8 cellular contexts compared by ENCODE assay signal in genomic region chr20:64062276-64062595, GRCh38. TPM values are rescaled to one million over a fixed set of nuclear protein-coding genes. Genes with fewer than 3 reads are reported as not detected.
DNase-seq lines count a peak whose midpoint lies in the region; ATAC-seq and TF ChIP-seq lines count a peak whose summit lies in the region.

No MANE protein-coding gene starts in this region.

- H3K4me1 ChIP-seq in HUES48 (ENCODE audit: control insufficient read depth, insufficient read depth, low read length) = peaks cover 18% of the 10 kb centered on the region
- H3K4me1 ChIP-seq in spleen = peaks cover 25 to 68% (median 63%) of the 10 kb centered on the region in 6 donors

- no peak overlapping the region for H3K27ac Mint-ChIP-seq in activated naive CD8-positive, alpha-beta T cell
- H3K27ac Mint-ChIP-seq in natural killer cell treated with Interleukin-12 subunit alpha and Interleukin-12 subunit beta and Interleukin-15 and Interleukin-18, amount 100 ng/mL, for 72 hours = no peak overlapping the region

- peaks cover 39% of the 10 kb centered on the region for H3K4me1 Mint-ChIP-seq in activated naive CD8-positive, alpha-beta T cell (ENCODE audit: low read depth)
- H3K4me1 Mint-ChIP-seq in natural killer cell treated with Interleukin-12 subunit alpha and Interleukin-12 subunit beta and Interleukin-15 and Interleukin-18, amount 100 ng/mL, for 72 hours (ENCODE audit: low read depth in 2 of 2) = peaks cover 35 to 36% of the 10 kb centered on the region in 2 donors

- H3K9me3 ChIP-seq in HUES48 (ENCODE audit: control insufficient read depth, insufficient read depth, low read length) (no peaks in the 10 kb centered on the region), iPS-18c (ENCODE audit: control insufficient read depth, insufficient read depth, low read length) (no peaks in the 10 kb centered on the region), spleen (no peaks in the 10 kb centered on the region)

- no peaks in the 10 kb centered on the region for H3K9me3 Mint-ChIP-seq in activated naive CD8-positive, alpha-beta T cell (ENCODE audit: low read depth)
- no peaks in the 10 kb centered on the region for H3K9me3 Mint-ChIP-seq in natural killer cell treated with Interleukin-12 subunit alpha and Interleukin-12 subunit beta and Interleukin-15 and Interleukin-18, amount 100 ng/mL, for 72 hours

- intact Hi-C loops in spleen (cut with DNase I; ENCODE audit: low total_unique reads) = loop anchor here (5.0 kb wide), 1 partner anchor 80 kb away; the partner anchor contains the start of gene PRPF6

- 59 to 69% (median 68%) methylated on average over 3 to 5 of the region's 5 CpGs for WGBS in spleen, 5 donors

- TF ChIP-seq POLR2A in spleen (IDR thresholded peaks at IDR 0.05) = no peak

- ATAC-seq in natural killer cell treated with Interleukin-12 subunit alpha and Interleukin-12 subunit beta and Interleukin-15 and Interleukin-18, amount 100 ng/mL, for 72 hours = no peak
- ATAC-seq in GM21390 (IDR thresholded peaks at IDR 0.05; ENCODE audit: unreplicated experiment) = no peak

- H3K36me3 Mint-ChIP-seq in activated naive CD8-positive, alpha-beta T cell = no peaks in the 10 kb centered on the region
- no peaks in the 10 kb centered on the region for H3K36me3 Mint-ChIP-seq in natural killer cell treated with Interleukin-12 subunit alpha and Interleukin-12 subunit beta and Interleukin-15 and Interleukin-18, amount 100 ng/mL, for 72 hours

- peak overlapping the region; percentile 53 for H3K4me3 Mint-ChIP-seq in activated naive CD8-positive, alpha-beta T cell
- no peak overlapping the region for H3K4me3 Mint-ChIP-seq in natural killer cell treated with Interleukin-12 subunit alpha and Interleukin-12 subunit beta and Interleukin-15 and Interleukin-18, amount 100 ng/mL, for 72 hours

- no peak for TF ChIP-seq CTCF in spleen (IDR thresholded peaks at IDR 0.05 in 8 of 11, conservative IDR thresholded peaks at IDR 0.05 in 3 of 11)

- H3K4me3 ChIP-seq in HUES48 (ENCODE audit: low read depth, low read length) = peak overlapping the region; percentile 85
- H3K4me3 ChIP-seq in iPS-18c (ENCODE audit: insufficient read depth, low read depth, low read length) = peak overlapping the region; percentile 85
- H3K4me3 ChIP-seq in spleen = peak overlapping the region in 7 of 8 donors; percentile 50 to 98 (median 88)

- H3K27me3 ChIP-seq in HUES48 (ENCODE audit: control insufficient read depth, insufficient read depth, low read length) = no peaks in the 10 kb centered on the region
- H3K27me3 ChIP-seq in spleen (replicated peaks in 1 of 7) = peaks cover 0 to 5% (median 0%) of the 10 kb centered on the region in 7 donors

- H3K9ac ChIP-seq in HUES48 (ENCODE audit: low read depth, low read length) = peak overlapping the region; percentile 32; the same call in 1 of the 2 replicates

- H3K27me3 Mint-ChIP-seq in activated naive CD8-positive, alpha-beta T cell = no peaks in the 10 kb centered on the region
- H3K27me3 Mint-ChIP-seq in natural killer cell treated with Interleukin-12 subunit alpha and Interleukin-12 subunit beta and Interleukin-15 and Interleukin-18, amount 100 ng/mL, for 72 hours = no peaks in the 10 kb centered on the region

- H3K27ac ChIP-seq in HUES48 (ENCODE audit: low read depth, low read length) (no peak overlapping the region), spleen (peak overlapping the region; percentile 55 to 88 (median 82))

- H3K36me3 ChIP-seq in HUES48 (ENCODE audit: control insufficient read depth, insufficient read depth, low read length) (no peaks in the 10 kb centered on the region), spleen (no peaks in the 10 kb centered on the region)

- DNase-seq in spleen = no peak
- DNase-seq in stimulated activated CD8-positive, alpha-beta memory T cell treated with anti-CD3 and anti-CD28 coated beads, Interleukin-4, amount 100 ng/mL, for 48 hours = no peak
- no peak for DNase-seq in natural killer cell treated with Interleukin-12 subunit alpha and Interleukin-12 subunit beta and Interleukin-15 and Interleukin-18, amount 100 ng/mL, for 72 hours (ENCODE audit: low spot score)
- no peak for DNase-seq in retina

RNA-seq across cellular contexts. Expression of gene TCEA2, which starts 0.8 kb away (rescaled TPM):
- total RNA-seq in spleen = 10 to 100 TPM; 18.6 to 60.8 (median 45.0) TPM
- polyA plus RNA-seq in spleen = 10 to 100 TPM; 35.9 to 47.5 (median 41.5) TPM
- 10 to 100 TPM; 23.2 to 24.1 TPM for total RNA-seq in natural killer cell treated with Interleukin-12 subunit alpha and Interleukin-12 subunit beta and Interleukin-15 and Interleukin-18, amount 100 ng/mL, for 72 hours

RNA-seq across cellular contexts. Expression of gene SOX18, which starts 12.8 kb away (rescaled TPM):
- 10 to 100 TPM; 12.1 to 63.1 (median 42.0) TPM for total RNA-seq in spleen
- 10 to 100 TPM in 2 of 3 donors, 1 to 10 TPM in 1; 7.3 to 25.5 (median 22.3) TPM for polyA plus RNA-seq in spleen
- total RNA-seq in natural killer cell treated with Interleukin-12 subunit alpha and Interleukin-12 subunit beta and Interleukin-15 and Interleukin-18, amount 100 ng/mL, for 72 hours = not detected

RNA-seq across cellular contexts. Expression of gene RGS19, which starts 17.1 kb away (rescaled TPM):
- 100 to 1,000 TPM in 4 of 7 donors, 10 to 100 TPM in 3; 91.6 to 186 (median 107) TPM for total RNA-seq in spleen
- 100 to 1,000 TPM in 1 of 3 donors, 10 to 100 TPM in 2; 80.4 to 125 (median 82.0) TPM for polyA plus RNA-seq in spleen
- 10 to 100 TPM; 27.1 to 33.4 TPM for total RNA-seq in natural killer cell treated with Interleukin-12 subunit alpha and Interleukin-12 subunit beta and Interleukin-15 and Interleukin-18, amount 100 ng/mL, for 72 hours

RNA-seq across cellular contexts. Expression of gene OPRL1, which starts 17.6 kb away (rescaled TPM):
- 1 to 10 TPM; 3.7 to 7.9 (median 5.1) TPM for total RNA-seq in spleen
- 1 to 10 TPM; 1.9 to 4.9 (median 2.5) TPM for polyA plus RNA-seq in spleen
- total RNA-seq in natural killer cell treated with Interleukin-12 subunit alpha and Interleukin-12 subunit beta and Interleukin-15 and Interleukin-18, amount 100 ng/mL, for 72 hours = under 1 TPM; 0.12 to 0.20 TPM

RNA-seq across cellular contexts. Expression of gene LKAAEAR1, which starts 22.0 kb away (rescaled TPM):
- total RNA-seq in spleen = under 1 TPM in 1 of 7 donors, not detected in 6; 0.66 TPM
- polyA plus RNA-seq in spleen = under 1 TPM; 0.26 to 0.53 (median 0.48) TPM
- not detected for total RNA-seq in natural killer cell treated with Interleukin-12 subunit alpha and Interleukin-12 subunit beta and Interleukin-15 and Interleukin-18, amount 100 ng/mL, for 72 hours

Comparison
In these comparisons a context has a peak if more than half of its experiments do, and no peak if none do; other contexts are left out.
1. RNA of gene SOX18, which starts 12.8 kb away (total RNA-seq): 12.1 to 63.1 TPM in spleen; not detected in natural killer cell treated with Interleukin-12 subunit alpha and Interleukin-12 subunit beta and Interleukin-15 and Interleukin-18, amount 100 ng/mL, for 72 hours; every median in the first group is over 10 times any median in the second.
2. Peak in every context shown above with its lines, with median percentiles within 50 percentile points of each other: H3K4me3 ChIP-seq.